Comparison of ENCODE assay signal across 31 cellular contexts in genomic region chr11:13003726-13004493, GRCh38. TPM values are rescaled to one million over a fixed set of nuclear protein-coding genes. Genes with fewer than 3 reads are reported as not detected.
"Had no signal": no experiment of that assay in that cellular context is flagged by ENCODE, and none has a peak within 500 bp of the region (broad histone marks: within the 10 kb centered on the region; RNA-seq: fewer than 3 reads in every experiment).

No MANE protein-coding gene starts in this region.

- H3K4me3 ChIP-seq: breast epithelium, colonic mucosa, dorsolateral prefrontal cortex, testis, uterus had no signal

- H3K4me1 ChIP-seq: breast epithelium, parathyroid adenoma, testis had no signal

- FAIRE-seq: endothelial cell of umbilical vein, frontal cortex, islet of Langerhans, TTC549 had no signal

- H3K9me3 Mint-ChIP-seq: activated CD4-positive, alpha-beta T cell treated with anti-CD3 and anti-CD28 coated beads, Interleukin-2, amount 10 ng/mL, durations not matched to agents 7 days and 5 days; activated CD8-positive, alpha-beta T cell treated with anti-CD3 and anti-CD28 coated beads for 36 hours; activated naive CD4-positive, alpha-beta T cell treated with anti-CD3 and anti-CD28 coated beads, Interleukin-2, amount 50 U/mL, for 24 hours; central memory CD8-positive, alpha-beta T cell; effector memory CD8-positive, alpha-beta T cell; natural killer cell treated with Interleukin-12 subunit alpha and Interleukin-12 subunit beta and Interleukin-15 and Interleukin-18, amount 100 ng/mL, for 72 hours had no signal

- H3K4me1 Mint-ChIP-seq: activated naive CD4-positive, alpha-beta T cell treated with anti-CD3 and anti-CD28 coated beads, Interleukin-2, amount 50 U/mL, for 24 hours had no signal

- H2AFZ ChIP-seq: parathyroid adenoma had no signal

- H3K9me3 ChIP-seq: breast epithelium, colonic mucosa, neutrophil, testis, uterus had no signal

- H3K36me3 ChIP-seq: breast epithelium, colonic mucosa, neutrophil, uterus, WERI-Rb-1 had no signal

- H3K79me2 ChIP-seq: parathyroid adenoma had no signal

- DNase-seq: activated CD4-positive, alpha-beta T cell treated with anti-CD3 and anti-CD28 coated beads, Interleukin-2, amount 10 ng/mL, durations not matched to agents 7 days and 5 days; activated CD4-positive, CD25-positive, alpha-beta regulatory T cell treated with anti-CD3 and anti-CD28 coated beads, Interleukin-2, amount 50 U/mL, for 72 hours; activated CD8-positive, alpha-beta memory T cell treated with anti-CD3 and anti-CD28 coated beads, Interleukin-2, amount 10 ng/mL, durations not matched to agents 7 days and 5 days; activated CD8-positive, alpha-beta T cell treated with anti-CD3 and anti-CD28 coated beads for 36 hours; activated gamma-delta T cell; activated T-cell treated with anti-CD3 and anti-CD28 coated beads for 4 hours; anterior cingulate cortex; colonic mucosa; dorsolateral prefrontal cortex; effector memory CD8-positive, alpha-beta T cell; left ventricle myocardium superior; midbrain; stimulated activated CD4-positive, alpha-beta T cell treated with anti-CD3 and anti-CD28 coated beads, Interleukin-4, amount 100 ng/mL, for 1 hour; stimulated activated naive CD4-positive, alpha-beta T cell; testis; trophoblast cell; uterus; WERI-Rb-1 had no signal

- H3K27ac ChIP-seq: breast epithelium, colonic mucosa, dorsolateral prefrontal cortex, neutrophil, parathyroid adenoma, testis, uterus, WERI-Rb-1 had no signal

- H3K36me3 Mint-ChIP-seq: activated CD8-positive, alpha-beta memory T cell treated with anti-CD3 and anti-CD28 coated beads, Interleukin-2, amount 10 ng/mL, durations not matched to agents 7 days and 5 days; activated naive CD4-positive, alpha-beta T cell treated with anti-CD3 and anti-CD28 coated beads, Interleukin-2, amount 50 U/mL, for 24 hours; natural killer cell treated with Interleukin-12 subunit alpha and Interleukin-12 subunit beta and Interleukin-15 and Interleukin-18, amount 100 ng/mL, for 72 hours had no signal

- H3K4me3 Mint-ChIP-seq: activated CD4-positive, alpha-beta T cell treated with anti-CD3 and anti-CD28 coated beads, Interleukin-2, amount 10 ng/mL, durations not matched to agents 7 days and 5 days; activated CD8-positive, alpha-beta memory T cell treated with anti-CD3 and anti-CD28 coated beads, Interleukin-2, amount 10 ng/mL, durations not matched to agents 7 days and 5 days; activated CD8-positive, alpha-beta T cell treated with anti-CD3 and anti-CD28 coated beads for 36 hours; activated naive CD4-positive, alpha-beta T cell treated with anti-CD3 and anti-CD28 coated beads, Interleukin-2, amount 50 U/mL, for 24 hours; central memory CD8-positive, alpha-beta T cell; effector memory CD8-positive, alpha-beta T cell; natural killer cell treated with Interleukin-12 subunit alpha and Interleukin-12 subunit beta and Interleukin-15 and Interleukin-18, amount 100 ng/mL, for 72 hours had no signal

- H3K27me3 ChIP-seq: breast epithelium, testis had no signal

- ATAC-seq: activated CD8-positive, alpha-beta memory T cell treated with anti-CD3 and anti-CD28 coated beads, Interleukin-2, amount 10 ng/mL, durations not matched to agents 7 days and 5 days; activated CD8-positive, alpha-beta T cell treated with anti-CD3 and anti-CD28 coated beads for 36 hours; effector memory CD8-positive, alpha-beta T cell; esophagus mucosa; left ventricle myocardium superior; natural killer cell treated with Interleukin-12 subunit alpha and Interleukin-12 subunit beta and Interleukin-15 and Interleukin-18, amount 100 ng/mL, for 72 hours; sciatic nerve had no signal

- H3K9ac ChIP-seq: parathyroid adenoma had no signal

- H3K27ac Mint-ChIP-seq: activated CD4-positive, alpha-beta T cell treated with anti-CD3 and anti-CD28 coated beads, Interleukin-2, amount 10 ng/mL, durations not matched to agents 7 days and 5 days; activated CD8-positive, alpha-beta memory T cell treated with anti-CD3 and anti-CD28 coated beads, Interleukin-2, amount 10 ng/mL, durations not matched to agents 7 days and 5 days; activated CD8-positive, alpha-beta T cell treated with anti-CD3 and anti-CD28 coated beads for 36 hours; activated naive CD4-positive, alpha-beta T cell treated with anti-CD3 and anti-CD28 coated beads, Interleukin-2, amount 50 U/mL, for 24 hours; effector memory CD8-positive, alpha-beta T cell; natural killer cell treated with Interleukin-12 subunit alpha and Interleukin-12 subunit beta and Interleukin-15 and Interleukin-18, amount 100 ng/mL, for 72 hours had no signal

RNA-seq across cellular contexts. Expression of gene RASSF10, which starts 5.2 kb away (rescaled TPM):
- total RNA-seq: activated CD4-positive, alpha-beta T cell treated with anti-CD3 and anti-CD28 coated beads, Interleukin-2, amount 10 ng/mL, durations not matched to agents 7 days and 5 days; activated CD8-positive, alpha-beta memory T cell treated with anti-CD3 and anti-CD28 coated beads, Interleukin-2, amount 10 ng/mL, durations not matched to agents 7 days and 5 days; activated CD8-positive, alpha-beta T cell treated with anti-CD3 and anti-CD28 coated beads for 36 hours; endothelial cell of umbilical vein; natural killer cell treated with Interleukin-12 subunit alpha and Interleukin-12 subunit beta and Interleukin-15 and Interleukin-18, amount 100 ng/mL, for 72 hours; T-helper 2 cell treated with Interferon-gamma antibody and Interleukin-4, amounts not matched to agents 100 ng/mL and 5 ng/mL, for 36 hours had no signal
